1 cellular context compared by ENCODE assay signal in the genomic region with DNA sequence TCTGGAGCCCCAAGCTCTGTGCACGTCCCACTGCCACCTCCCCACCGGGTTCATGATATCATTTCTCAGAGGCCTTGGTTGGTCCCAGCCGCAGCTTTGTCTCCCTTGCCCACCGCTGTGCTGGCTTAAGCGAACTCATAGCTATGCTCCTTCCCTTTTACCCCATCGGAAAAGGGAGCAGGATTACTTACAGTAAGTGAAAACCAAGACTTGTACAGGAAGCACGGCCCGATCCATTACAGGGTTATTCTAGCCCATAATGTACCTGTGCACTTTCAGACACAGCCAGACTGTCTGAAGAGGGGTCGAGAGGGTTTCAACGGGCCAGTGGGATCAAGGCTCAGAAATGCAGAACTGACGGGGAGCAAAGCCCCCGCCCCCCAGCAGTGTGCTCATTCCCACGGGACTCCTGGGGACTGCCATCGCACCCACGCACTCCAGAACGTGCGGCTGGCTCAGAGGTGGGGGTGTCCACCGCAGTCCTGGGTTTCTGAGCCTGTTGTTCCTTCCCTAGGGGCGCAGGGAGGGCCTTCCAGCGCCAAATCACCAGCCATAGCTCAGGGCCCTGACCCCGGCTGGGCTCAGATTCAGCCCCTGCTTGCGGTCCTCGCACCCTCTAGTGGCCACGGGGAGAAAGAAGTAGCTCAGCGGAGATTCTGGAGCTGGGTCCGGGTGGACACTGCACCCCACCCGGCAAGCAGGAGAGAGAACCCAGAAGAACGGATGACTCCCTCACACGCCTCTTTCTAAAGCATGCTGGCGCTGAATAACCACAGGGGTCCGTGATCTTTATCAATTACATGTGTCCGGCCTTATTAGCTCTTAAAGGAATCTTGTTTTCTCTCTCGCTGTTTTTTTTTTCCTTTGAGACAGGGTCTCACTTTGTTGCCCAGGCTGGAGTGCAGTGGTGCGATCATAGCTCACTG.
TF ChIP-seq lines count a peak whose summit lies in the region.

No MANE protein-coding gene starts in this region.

TF ChIP-seq in HepG2, 621 proteins besides CTCF, POLR2A, EP300 and RAD21 (continued from another document and continues in another):
- TF ChIP-seq ZNF530 (CRISPR knock-in tag; IDR thresholded peaks at IDR 0.05; ENCODE audit: low read depth) (no peak), ZNF788 (CRISPR knock-in tag; IDR thresholded peaks at IDR 0.05; ENCODE audit: borderline replicate concordance) (peak; percentile 89; the same call in 1 of the 2 replicates), ZNF329 (CRISPR knock-in tag; IDR thresholded peaks at IDR 0.05; ENCODE audit: low read depth) (0 out of 2 replicates have a peak, but pooled peaks have one; percentile 69), MED13 (CRISPR knock-in tag; IDR thresholded peaks at IDR 0.05) (no peak), ZBTB38 (CRISPR knock-in tag; IDR thresholded peaks at IDR 0.05) (peak; percentile 80), HNF4A (CRISPR knock-in tag; IDR thresholded peaks at IDR 0.05) (peak; percentile 69), ZNF354B (CRISPR knock-in tag; IDR thresholded peaks at IDR 0.05) (0 out of 2 replicates have a peak, but pooled peaks have one; percentile 86), CBFB (CRISPR knock-in tag; IDR thresholded peaks at IDR 0.05) (0 out of 2 replicates have a peak, but pooled peaks have one; percentile 50), NR2F1 (CRISPR knock-in tag; IDR thresholded peaks at IDR 0.05) (peak; percentile 69 to 74), REPIN1 (CRISPR knock-in tag; IDR thresholded peaks at IDR 0.05; ENCODE audit: borderline replicate concordance, low read depth) (peak; percentile 85), WIZ (CRISPR knock-in tag; IDR thresholded peaks at IDR 0.05) (0 out of 2 replicates have a peak, but pooled peaks have one; percentile 43), ZNF451 (CRISPR knock-in tag; IDR thresholded peaks at IDR 0.05) (no peak; the same call in 1 of the 2 replicates), ZNF121 (CRISPR knock-in tag; IDR thresholded peaks at IDR 0.05) (peak; percentile 70; the same call in 1 of the 2 replicates), ZSCAN25 (CRISPR knock-in tag; IDR thresholded peaks at IDR 0.05) (peak; percentile 55), MTF2 (CRISPR knock-in tag; IDR thresholded peaks at IDR 0.05; ENCODE audit: borderline replicate concordance) (peak; percentile 89; the same call in 1 of the 2 replicates), ZNF772 (CRISPR knock-in tag; IDR thresholded peaks at IDR 0.05) (peak; percentile 80; the same call in 1 of the 2 replicates), ZNF75D (CRISPR knock-in tag; IDR thresholded peaks at IDR 0.05; ENCODE audit: borderline replicate concordance) (no peak)
- TF ChIP-seq, protein P1, sequence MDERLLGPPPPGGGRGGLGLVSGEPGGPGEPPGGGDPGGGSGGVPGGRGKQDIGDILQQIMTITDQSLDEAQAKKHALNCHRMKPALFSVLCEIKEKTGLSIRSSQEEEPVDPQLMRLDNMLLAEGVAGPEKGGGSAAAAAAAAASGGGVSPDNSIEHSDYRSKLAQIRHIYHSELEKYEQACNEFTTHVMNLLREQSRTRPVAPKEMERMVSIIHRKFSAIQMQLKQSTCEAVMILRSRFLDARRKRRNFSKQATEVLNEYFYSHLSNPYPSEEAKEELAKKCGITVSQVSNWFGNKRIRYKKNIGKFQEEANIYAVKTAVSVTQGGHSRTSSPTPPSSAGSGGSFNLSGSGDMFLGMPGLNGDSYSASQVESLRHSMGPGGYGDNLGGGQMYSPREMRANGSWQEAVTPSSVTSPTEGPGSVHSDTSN (CRISPR knock-in tag; IDR thresholded peaks at IDR 0.05) = no peak
- TF ChIP-seq, protein P2, sequence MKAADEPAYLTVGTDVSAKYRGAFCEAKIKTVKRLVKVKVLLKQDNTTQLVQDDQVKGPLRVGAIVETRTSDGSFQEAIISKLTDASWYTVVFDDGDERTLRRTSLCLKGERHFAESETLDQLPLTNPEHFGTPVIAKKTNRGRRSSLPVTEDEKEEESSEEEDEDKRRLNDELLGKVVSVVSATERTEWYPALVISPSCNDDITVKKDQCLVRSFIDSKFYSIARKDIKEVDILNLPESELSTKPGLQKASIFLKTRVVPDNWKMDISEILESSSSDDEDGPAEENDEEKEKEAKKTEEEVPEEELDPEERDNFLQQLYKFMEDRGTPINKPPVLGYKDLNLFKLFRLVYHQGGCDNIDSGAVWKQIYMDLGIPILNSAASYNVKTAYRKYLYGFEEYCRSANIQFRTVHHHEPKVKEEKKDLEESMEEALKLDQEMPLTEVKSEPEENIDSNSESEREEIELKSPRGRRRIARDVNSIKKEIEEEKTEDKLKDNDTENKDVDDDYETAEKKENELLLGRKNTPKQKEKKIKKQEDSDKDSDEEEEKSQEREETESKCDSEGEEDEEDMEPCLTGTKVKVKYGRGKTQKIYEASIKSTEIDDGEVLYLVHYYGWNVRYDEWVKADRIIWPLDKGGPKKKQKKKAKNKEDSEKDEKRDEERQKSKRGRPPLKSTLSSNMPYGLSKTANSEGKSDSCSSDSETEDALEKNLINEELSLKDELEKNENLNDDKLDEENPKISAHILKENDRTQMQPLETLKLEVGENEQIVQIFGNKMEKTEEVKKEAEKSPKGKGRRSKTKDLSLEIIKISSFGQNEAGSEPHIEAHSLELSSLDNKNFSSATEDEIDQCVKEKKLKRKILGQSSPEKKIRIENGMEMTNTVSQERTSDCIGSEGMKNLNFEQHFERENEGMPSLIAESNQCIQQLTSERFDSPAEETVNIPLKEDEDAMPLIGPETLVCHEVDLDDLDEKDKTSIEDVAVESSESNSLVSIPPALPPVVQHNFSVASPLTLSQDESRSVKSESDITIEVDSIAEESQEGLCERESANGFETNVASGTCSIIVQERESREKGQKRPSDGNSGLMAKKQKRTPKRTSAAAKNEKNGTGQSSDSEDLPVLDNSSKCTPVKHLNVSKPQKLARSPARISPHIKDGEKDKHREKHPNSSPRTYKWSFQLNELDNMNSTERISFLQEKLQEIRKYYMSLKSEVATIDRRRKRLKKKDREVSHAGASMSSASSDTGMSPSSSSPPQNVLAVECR (CRISPR knock-in tag; IDR thresholded peaks at IDR 0.05; ENCODE audit: borderline replicate concordance) = peak; percentile 75
- TF ChIP-seq, protein P3, sequence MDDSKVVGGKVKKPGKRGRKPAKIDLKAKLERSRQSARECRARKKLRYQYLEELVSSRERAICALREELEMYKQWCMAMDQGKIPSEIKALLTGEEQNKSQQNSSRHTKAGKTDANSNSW (CRISPR knock-in tag; IDR thresholded peaks at IDR 0.05; ENCODE audit: borderline replicate concordance) = 0 out of 2 replicates have a peak, but pooled peaks have one; percentile 23
- TF ChIP-seq, protein P4, sequence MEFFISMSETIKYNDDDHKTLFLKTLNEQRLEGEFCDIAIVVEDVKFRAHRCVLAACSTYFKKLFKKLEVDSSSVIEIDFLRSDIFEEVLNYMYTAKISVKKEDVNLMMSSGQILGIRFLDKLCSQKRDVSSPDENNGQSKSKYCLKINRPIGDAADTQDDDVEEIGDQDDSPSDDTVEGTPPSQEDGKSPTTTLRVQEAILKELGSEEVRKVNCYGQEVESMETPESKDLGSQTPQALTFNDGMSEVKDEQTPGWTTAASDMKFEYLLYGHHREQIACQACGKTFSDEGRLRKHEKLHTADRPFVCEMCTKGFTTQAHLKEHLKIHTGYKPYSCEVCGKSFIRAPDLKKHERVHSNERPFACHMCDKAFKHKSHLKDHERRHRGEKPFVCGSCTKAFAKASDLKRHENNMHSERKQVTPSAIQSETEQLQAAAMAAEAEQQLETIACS (CRISPR knock-in tag; IDR thresholded peaks at IDR 0.05) = no peak
- TF ChIP-seq, protein P5, sequence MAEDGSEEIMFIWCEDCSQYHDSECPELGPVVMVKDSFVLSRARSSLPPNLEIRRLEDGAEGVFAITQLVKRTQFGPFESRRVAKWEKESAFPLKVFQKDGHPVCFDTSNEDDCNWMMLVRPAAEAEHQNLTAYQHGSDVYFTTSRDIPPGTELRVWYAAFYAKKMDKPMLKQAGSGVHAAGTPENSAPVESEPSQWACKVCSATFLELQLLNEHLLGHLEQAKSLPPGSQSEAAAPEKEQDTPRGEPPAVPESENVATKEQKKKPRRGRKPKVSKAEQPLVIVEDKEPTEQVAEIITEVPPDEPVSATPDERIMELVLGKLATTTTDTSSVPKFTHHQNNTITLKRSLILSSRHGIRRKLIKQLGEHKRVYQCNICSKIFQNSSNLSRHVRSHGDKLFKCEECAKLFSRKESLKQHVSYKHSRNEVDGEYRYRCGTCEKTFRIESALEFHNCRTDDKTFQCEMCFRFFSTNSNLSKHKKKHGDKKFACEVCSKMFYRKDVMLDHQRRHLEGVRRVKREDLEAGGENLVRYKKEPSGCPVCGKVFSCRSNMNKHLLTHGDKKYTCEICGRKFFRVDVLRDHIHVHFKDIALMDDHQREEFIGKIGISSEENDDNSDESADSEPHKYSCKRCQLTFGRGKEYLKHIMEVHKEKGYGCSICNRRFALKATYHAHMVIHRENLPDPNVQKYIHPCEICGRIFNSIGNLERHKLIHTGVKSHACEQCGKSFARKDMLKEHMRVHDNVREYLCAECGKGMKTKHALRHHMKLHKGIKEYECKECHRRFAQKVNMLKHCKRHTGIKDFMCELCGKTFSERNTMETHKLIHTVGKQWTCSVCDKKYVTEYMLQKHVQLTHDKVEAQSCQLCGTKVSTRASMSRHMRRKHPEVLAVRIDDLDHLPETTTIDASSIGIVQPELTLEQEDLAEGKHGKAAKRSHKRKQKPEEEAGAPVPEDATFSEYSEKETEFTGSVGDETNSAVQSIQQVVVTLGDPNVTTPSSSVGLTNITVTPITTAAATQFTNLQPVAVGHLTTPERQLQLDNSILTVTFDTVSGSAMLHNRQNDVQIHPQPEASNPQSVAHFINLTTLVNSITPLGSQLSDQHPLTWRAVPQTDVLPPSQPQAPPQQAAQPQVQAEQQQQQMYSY (CRISPR knock-in tag; IDR thresholded peaks at IDR 0.05) = no peak
- TF ChIP-seq, protein P6, sequence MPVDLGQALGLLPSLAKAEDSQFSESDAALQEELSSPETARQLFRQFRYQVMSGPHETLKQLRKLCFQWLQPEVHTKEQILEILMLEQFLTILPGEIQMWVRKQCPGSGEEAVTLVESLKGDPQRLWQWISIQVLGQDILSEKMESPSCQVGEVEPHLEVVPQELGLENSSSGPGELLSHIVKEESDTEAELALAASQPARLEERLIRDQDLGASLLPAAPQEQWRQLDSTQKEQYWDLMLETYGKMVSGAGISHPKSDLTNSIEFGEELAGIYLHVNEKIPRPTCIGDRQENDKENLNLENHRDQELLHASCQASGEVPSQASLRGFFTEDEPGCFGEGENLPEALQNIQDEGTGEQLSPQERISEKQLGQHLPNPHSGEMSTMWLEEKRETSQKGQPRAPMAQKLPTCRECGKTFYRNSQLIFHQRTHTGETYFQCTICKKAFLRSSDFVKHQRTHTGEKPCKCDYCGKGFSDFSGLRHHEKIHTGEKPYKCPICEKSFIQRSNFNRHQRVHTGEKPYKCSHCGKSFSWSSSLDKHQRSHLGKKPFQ (CRISPR knock-in tag; IDR thresholded peaks at IDR 0.05; ENCODE audit: insufficient replicate concordance) = peak; percentile 87
- TF ChIP-seq, protein P7, sequence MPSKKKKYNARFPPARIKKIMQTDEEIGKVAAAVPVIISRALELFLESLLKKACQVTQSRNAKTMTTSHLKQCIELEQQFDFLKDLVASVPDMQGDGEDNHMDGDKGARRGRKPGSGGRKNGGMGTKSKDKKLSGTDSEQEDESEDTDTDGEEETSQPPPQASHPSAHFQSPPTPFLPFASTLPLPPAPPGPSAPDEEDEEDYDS (CRISPR knock-in tag; IDR thresholded peaks at IDR 0.05) = no peak; the same call in none of the 2 replicates
- TF ChIP-seq, protein P8, sequence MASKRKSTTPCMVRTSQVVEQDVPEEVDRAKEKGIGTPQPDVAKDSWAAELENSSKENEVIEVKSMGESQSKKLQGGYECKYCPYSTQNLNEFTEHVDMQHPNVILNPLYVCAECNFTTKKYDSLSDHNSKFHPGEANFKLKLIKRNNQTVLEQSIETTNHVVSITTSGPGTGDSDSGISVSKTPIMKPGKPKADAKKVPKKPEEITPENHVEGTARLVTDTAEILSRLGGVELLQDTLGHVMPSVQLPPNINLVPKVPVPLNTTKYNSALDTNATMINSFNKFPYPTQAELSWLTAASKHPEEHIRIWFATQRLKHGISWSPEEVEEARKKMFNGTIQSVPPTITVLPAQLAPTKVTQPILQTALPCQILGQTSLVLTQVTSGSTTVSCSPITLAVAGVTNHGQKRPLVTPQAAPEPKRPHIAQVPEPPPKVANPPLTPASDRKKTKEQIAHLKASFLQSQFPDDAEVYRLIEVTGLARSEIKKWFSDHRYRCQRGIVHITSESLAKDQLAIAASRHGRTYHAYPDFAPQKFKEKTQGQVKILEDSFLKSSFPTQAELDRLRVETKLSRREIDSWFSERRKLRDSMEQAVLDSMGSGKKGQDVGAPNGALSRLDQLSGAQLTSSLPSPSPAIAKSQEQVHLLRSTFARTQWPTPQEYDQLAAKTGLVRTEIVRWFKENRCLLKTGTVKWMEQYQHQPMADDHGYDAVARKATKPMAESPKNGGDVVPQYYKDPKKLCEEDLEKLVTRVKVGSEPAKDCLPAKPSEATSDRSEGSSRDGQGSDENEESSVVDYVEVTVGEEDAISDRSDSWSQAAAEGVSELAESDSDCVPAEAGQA (IDR thresholded peaks at IDR 0.05; ENCODE audit: low read depth) = peak; percentile 73; the same call in 1 of the 2 replicates
- TF ChIP-seq, protein P8 (CRISPR knock-in tag; IDR thresholded peaks at IDR 0.05; ENCODE audit: borderline replicate concordance) = peak; percentile 83; the same call in 1 of the 2 replicates
- TF ChIP-seq, protein P9, sequence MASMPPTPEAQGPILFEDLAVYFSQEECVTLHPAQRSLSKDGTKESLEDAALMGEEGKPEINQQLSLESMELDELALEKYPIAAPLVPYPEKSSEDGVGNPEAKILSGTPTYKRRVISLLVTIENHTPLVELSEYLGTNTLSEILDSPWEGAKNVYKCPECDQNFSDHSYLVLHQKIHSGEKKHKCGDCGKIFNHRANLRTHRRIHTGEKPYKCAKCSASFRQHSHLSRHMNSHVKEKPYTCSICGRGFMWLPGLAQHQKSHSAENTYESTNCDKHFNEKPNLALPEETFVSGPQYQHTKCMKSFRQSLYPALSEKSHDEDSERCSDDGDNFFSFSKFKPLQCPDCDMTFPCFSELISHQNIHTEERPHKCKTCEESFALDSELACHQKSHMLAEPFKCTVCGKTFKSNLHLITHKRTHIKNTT (CRISPR knock-in tag; IDR thresholded peaks at IDR 0.05) = no peak
- TF ChIP-seq, protein P10, sequence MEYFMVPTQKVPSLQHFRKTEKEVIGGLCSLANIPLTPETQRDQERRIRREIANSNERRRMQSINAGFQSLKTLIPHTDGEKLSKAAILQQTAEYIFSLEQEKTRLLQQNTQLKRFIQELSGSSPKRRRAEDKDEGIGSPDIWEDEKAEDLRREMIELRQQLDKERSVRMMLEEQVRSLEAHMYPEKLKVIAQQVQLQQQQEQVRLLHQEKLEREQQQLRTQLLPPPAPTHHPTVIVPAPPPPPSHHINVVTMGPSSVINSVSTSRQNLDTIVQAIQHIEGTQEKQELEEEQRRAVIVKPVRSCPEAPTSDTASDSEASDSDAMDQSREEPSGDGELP (IDR thresholded peaks at IDR 0.05; ENCODE audit: borderline replicate concordance, low read depth) = peak; percentile 70; the same call in 1 of the 2 replicates
